In genomic region chr14:69497866-69498265, GRCh38 we compare ENCODE assay signal across 2 cellular contexts. TPM values are rescaled to one million over a fixed set of nuclear protein-coding genes. Genes with fewer than 3 reads are reported as not detected.
"Had no signal": no experiment of that assay in that cellular context is flagged by ENCODE, and none has a peak within 500 bp of the region (broad histone marks: within the 10 kb centered on the region; RNA-seq: fewer than 3 reads in every experiment).

No MANE protein-coding gene starts in this region.

RNA-seq across cellular contexts. Expression of gene PLEKHD1, which starts 13.3 kb away (rescaled TPM):
- total RNA-seq: GM23248, H4 had no signal
- polyA plus RNA-seq: GM23248 had no signal
